ENCODE assay signal across 8 cellular contexts in genomic region chr3:105365536-105366301, GRCh38. TPM values are rescaled to one million over a fixed set of nuclear protein-coding genes. Genes with fewer than 3 reads are reported as not detected.
DNase-seq lines count a peak whose midpoint lies in the region; ATAC-seq and TF ChIP-seq lines count a peak whose summit lies in the region.

No MANE protein-coding gene starts in this region.

- peaks cover 27% of the 10 kb centered on the region for H3K4me1 Mint-ChIP-seq in T-helper 17 cell
- H3K4me1 Mint-ChIP-seq in nephron progenitor cell: peaks cover 46% of the 10 kb centered on the region

- ATAC-seq in T-helper 17 cell (no peak), GM19324 (IDR thresholded peaks at IDR 0.05; ENCODE audit: low FRiP score, unreplicated experiment) (no peak), GM21447 (IDR thresholded peaks at IDR 0.05; ENCODE audit: unreplicated experiment) (no peak)

- H3K27ac ChIP-seq in HEK293 (ENCODE audit: extremely low read depth, low read depth, low read length) (peak overlapping the region; percentile 78), fibroblast of lung (ENCODE audit: insufficient read depth, low read length) (peak overlapping the region; percentile 85)

- DNase-seq in AG10803 (ENCODE audit: low read depth) (peak; percentile 61), T-helper 17 cell (no peak), fibroblast of lung (ENCODE audit: low read depth in 2 of 2) (peak; percentile 66 to 77), nephron progenitor cell (peak; percentile 12), pons (ENCODE audit: low spot score) (no peak)

- H3K9me3 ChIP-seq in HEK293 (ENCODE audit: control insufficient read depth, insufficient read depth, low read depth, low read length): no peaks in the 10 kb centered on the region
- H3K9me3 ChIP-seq in T-helper 17 cell (ENCODE audit: control insufficient read depth, low read length, poor library complexity, severe bottlenecking): no peaks in the 10 kb centered on the region
- no peaks in the 10 kb centered on the region for H3K9me3 ChIP-seq in fibroblast of lung (ENCODE audit: control insufficient read depth, insufficient read depth, low read depth, low read length)

- H3K36me3 Mint-ChIP-seq in T-helper 17 cell (ENCODE audit: low read depth): no peaks in the 10 kb centered on the region
- no peaks in the 10 kb centered on the region for H3K36me3 Mint-ChIP-seq in nephron progenitor cell (ENCODE audit: low read depth)

- H3K9ac ChIP-seq in fibroblast of lung (ENCODE audit: insufficient read depth, low read length): peak overlapping the region; percentile 18

- CTCF ChIA-PET in HEK293 (lab: Yijun Ruan, JAX): interaction anchor here (0.6 to 1.3 kb wide), 5 partner anchors 9 to 313 kb away, joined by 3 read pairs; no protein-coding TSS in a partner anchor

- POLR2A ChIA-PET in HEK293 (lab: Yijun Ruan, JAX): interaction anchor here (1.0 to 1.1 kb wide), 2 partner anchors 9 to 111 kb away, joined by 3 to 5 read pairs; no protein-coding TSS in a partner anchor

- H3K27ac Mint-ChIP-seq in T-helper 17 cell (peak overlapping the region; percentile 100), nephron progenitor cell (peak overlapping the region; percentile 60)

- peak overlapping the region; percentile 72 for H3K4me2 ChIP-seq in fibroblast of lung (ENCODE audit: extremely low read depth, insufficient read depth, low read length)

- TF ChIP-seq CTCF in AG10803 (conservative IDR thresholded peaks at IDR 0.05; ENCODE audit: low read length) (no peak; the same call in none of the 2 replicates), HEK293 (tag by site-specific recombination; IDR thresholded peaks at IDR 0.05) (no peak), fibroblast of lung (conservative IDR thresholded peaks at IDR 0.05 in 1 of 2, IDR thresholded peaks at IDR 0.05 in 1 of 2; ENCODE audit: low read depth in 1 of 2, low read length in 2 of 2) (peak in 1 of 2 donors; percentile 12), nephron progenitor cell (IDR thresholded peaks at IDR 0.05) (no peak)

- H3K9me3 Mint-ChIP-seq in nephron progenitor cell: no peaks in the 10 kb centered on the region

- H3K27me3 Mint-ChIP-seq in T-helper 17 cell (peaks cover 30% of the 10 kb centered on the region), nephron progenitor cell (ENCODE audit: low read depth, poor library complexity) (peaks cover 21% of the 10 kb centered on the region)

- H3K4me1 ChIP-seq in HEK293 (ENCODE audit: control insufficient read depth, insufficient read depth, low read length): peaks cover 2% of the 10 kb centered on the region; the same call in 1 of the 2 replicates
- peaks cover 6% of the 10 kb centered on the region for H3K4me1 ChIP-seq in fibroblast of lung (ENCODE audit: control insufficient read depth, extremely low read depth, insufficient read depth, low read length)

- H3K4me3 ChIP-seq in AG10803 (ENCODE audit: low read length) (peak overlapping the region; percentile 96), HEK293 (ENCODE audit: low read depth, low read length) (peak overlapping the region; percentile 80), fibroblast of lung (replicated peaks in 1 of 4; ENCODE audit: control extremely low read depth in 1 of 4, insufficient read depth in 1 of 4, low read depth in 3 of 4, low read length in 4 of 4) (peak overlapping the region; percentile 61 to 89 (median 75))

- H3K27me3 ChIP-seq in fibroblast of lung (ENCODE audit: control insufficient read depth, insufficient read depth, low read length): no peaks in the 10 kb centered on the region

- peaks cover 38% of the 10 kb centered on the region for H3K79me2 ChIP-seq in fibroblast of lung (ENCODE audit: control insufficient read depth, insufficient read depth, low read length)

- H3K36me3 ChIP-seq in HEK293 (ENCODE audit: control insufficient read depth in 2 of 2, insufficient read depth in 1 of 2, low read length in 2 of 2) (no peaks in the 10 kb centered on the region), fibroblast of lung (ENCODE audit: control insufficient read depth, insufficient read depth, low read length) (no peaks in the 10 kb centered on the region)

- H3K4me3 Mint-ChIP-seq in T-helper 17 cell (peak overlapping the region; percentile 98), nephron progenitor cell (peak overlapping the region; percentile 95)

- H4K20me1 ChIP-seq in fibroblast of lung (ENCODE audit: control insufficient read depth, extremely low read depth, insufficient read depth, low read length): no peaks in the 10 kb centered on the region

- H2AFZ ChIP-seq in fibroblast of lung (ENCODE audit: low read length): peak overlapping the region; percentile 78

TF ChIP-seq in HEK293, 187 proteins besides CTCF, POLR2A, EP300 and RAD21:
- TF ChIP-seq ZNF529 (tag by site-specific recombination; IDR thresholded peaks at IDR 0.05; ENCODE audit: insufficient replicate concordance): no peak
- TF ChIP-seq ZNF704 (tag by site-specific recombination; IDR thresholded peaks at IDR 0.05): no peak
- 0 out of 2 replicates have a peak, but pooled peaks have one; percentile 18 for TF ChIP-seq ZBTB11 (tag by site-specific recombination; conservative IDR thresholded peaks at IDR 0.05; ENCODE audit: low read depth)
- peak; percentile 72 for TF ChIP-seq ZNF335 (tag by site-specific recombination; conservative IDR thresholded peaks at IDR 0.05)
- TF ChIP-seq, protein P1, sequence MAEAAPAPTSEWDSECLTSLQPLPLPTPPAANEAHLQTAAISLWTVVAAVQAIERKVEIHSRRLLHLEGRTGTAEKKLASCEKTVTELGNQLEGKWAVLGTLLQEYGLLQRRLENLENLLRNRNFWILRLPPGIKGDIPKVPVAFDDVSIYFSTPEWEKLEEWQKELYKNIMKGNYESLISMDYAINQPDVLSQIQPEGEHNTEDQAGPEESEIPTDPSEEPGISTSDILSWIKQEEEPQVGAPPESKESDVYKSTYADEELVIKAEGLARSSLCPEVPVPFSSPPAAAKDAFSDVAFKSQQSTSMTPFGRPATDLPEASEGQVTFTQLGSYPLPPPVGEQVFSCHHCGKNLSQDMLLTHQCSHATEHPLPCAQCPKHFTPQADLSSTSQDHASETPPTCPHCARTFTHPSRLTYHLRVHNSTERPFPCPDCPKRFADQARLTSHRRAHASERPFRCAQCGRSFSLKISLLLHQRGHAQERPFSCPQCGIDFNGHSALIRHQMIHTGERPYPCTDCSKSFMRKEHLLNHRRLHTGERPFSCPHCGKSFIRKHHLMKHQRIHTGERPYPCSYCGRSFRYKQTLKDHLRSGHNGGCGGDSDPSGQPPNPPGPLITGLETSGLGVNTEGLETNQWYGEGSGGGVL (tag by site-specific recombination; IDR thresholded peaks at IDR 0.05): no peak; the same call in 1 of the 2 replicates
- TF ChIP-seq GLIS1 (tag by site-specific recombination; IDR thresholded peaks at IDR 0.05): peak; percentile 13; the same call in 1 of the 2 replicates

RNA-seq across cellular contexts. Expression of gene ALCAM, which starts 1.0 kb away (rescaled TPM):
- total RNA-seq in T-helper 17 cell (1 to 10 TPM; 8.4 TPM), fibroblast of lung (75.2 and 168 TPM in 2 replicates)
- 158 and 188 TPM in 2 replicates for polyA plus RNA-seq in fibroblast of lung
- 94.7 and 100.0 TPM in 2 replicates for polyA plus RNA-seq in fibroblast of lung (2012)
- 7.6 and 13.1 TPM in 2 replicates for polyA minus RNA-seq in fibroblast of lung (ENCODE audit: low replicate concordance)

Comparison
In these comparisons a context has a peak if more than half of its experiments do, and no peak if none do; other contexts are left out.
1. DNase-seq: peak in AG10803 (single experiment), fibroblast of lung (2 of 2) and nephron progenitor cell (single experiment); none in T-helper 17 cell (0 of 3) and pons (single experiment).
2. Peak in every context shown above with its lines, with median percentiles within 50 percentile points of each other: H3K4me3 ChIP-seq.